ENCODE assay signal across 26 cellular contexts in the genomic region with DNA sequence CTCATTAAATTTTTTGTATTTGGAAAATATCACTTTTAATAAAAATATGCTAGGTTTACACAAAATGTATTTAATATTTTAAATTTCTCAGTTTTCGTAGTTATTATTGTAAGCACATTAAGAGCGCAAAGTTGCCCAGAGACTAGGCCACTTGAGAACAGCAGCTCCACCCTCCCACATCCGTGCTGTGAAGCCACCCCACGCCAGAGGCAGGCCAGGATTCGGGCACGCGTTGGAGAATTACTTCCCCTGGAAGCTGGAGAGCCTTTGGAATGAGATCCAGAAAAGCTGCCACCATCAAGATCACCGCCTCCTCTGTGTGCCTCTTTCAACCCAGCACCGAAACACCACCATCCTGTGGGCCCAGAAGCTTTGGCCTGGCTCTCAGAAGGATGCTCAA. TPM values are rescaled to one million over a fixed set of nuclear protein-coding genes. Genes with fewer than 3 reads are reported as not detected.
"Had no signal": no experiment of that assay in that cellular context is flagged by ENCODE, and none has a peak within 500 bp of the region (broad histone marks: within the 10 kb centered on the region; RNA-seq: fewer than 3 reads in every experiment).

No MANE protein-coding gene starts in this region.

- DNase-seq: IMR-90; Kasumi-1; MM.1S; NCI-H1092 treated with DMSO at 0.1 percent for 48 hours; NCI-H1436; NCI-H187; NCI-H2029; NCI-H2081 treated with DMSO at 0.1 percent for 48 hours; NCI-H2171 treated with DMSO at 0.1 percent for 48 hours; NCI-H345; NCI-H446 treated with DMSO at 0.1 percent for 48 hours; NCI-H510A treated with DMSO at 0.1 percent for 48 hours; NCI-H82; NK-92 treated with Interleukin-12 subunit alpha and Interleukin-12 subunit beta, amount 100 ng/mL, for 24 hours; PC-3; SHP77; SK-N-SH; T-helper 1 cell; T-helper 17 cell had no signal

- H3K9ac ChIP-seq: KMS-11, SK-N-SH had no signal

- H3K27ac ChIP-seq: HL-60, KMS-11, RWPE1 had no signal

- FAIRE-seq: HTR-8/SVneo had no signal

- H3K9me3 ChIP-seq: SK-N-SH had no signal

- H3K4me2 ChIP-seq: KMS-11, SK-N-SH had no signal

RNA-seq across cellular contexts. Expression of gene SPACA7, which starts 41.0 kb away (rescaled TPM):
- total RNA-seq: IMR-90, M059J, OCI-LY7, PC-3, SK-MEL-5, T-helper 17 cell had no signal
- polyA plus RNA-seq: IMR-90, SK-N-SH had no signal
